Comparison of ENCODE assay signal across 15 cellular contexts in genomic region chr12:96327889-96328288, GRCh38.
DNase-seq lines count a peak whose midpoint lies in the region; ATAC-seq and TF ChIP-seq lines count a peak whose summit lies in the region.
"Had no signal": no experiment of that assay in that cellular context is flagged by ENCODE, and none has a peak within 500 bp of the region (broad histone marks: within the 10 kb centered on the region; RNA-seq: fewer than 3 reads in every experiment).

No MANE protein-coding gene starts in this region.

- no peak overlapping the region for H3K4me2 ChIP-seq in DND-41 (ENCODE audit: insufficient read depth, low read length)
- no peak overlapping the region for H3K4me2 ChIP-seq in GM23248 (ENCODE audit: unreplicated experiment)

- peaks cover 9% of the 10 kb centered on the region for H3K36me3 Mint-ChIP-seq in T-helper 17 cell (ENCODE audit: low read depth)

- H3K79me2 ChIP-seq in DND-41 (ENCODE audit: insufficient read depth, low read length): peaks cover 97% of the 10 kb centered on the region
- H3K79me2 ChIP-seq in GM23248 (ENCODE audit: insufficient read depth): peaks cover 100% of the 10 kb centered on the region

- intact Hi-C loops in upper lobe of right lung (cut with DNase I): no loop called here

- whole genome bisulfite sequencing in tibial nerve, 2 donors: 91 to 97% methylated on average over 3 of the region's 3 CpGs
- 95 to 98% methylated on average over 3 of the region's 3 CpGs for WGBS in GM23248 (ENCODE audit: low coverage in 1 of 2, low lambda C conversion rate in 2 of 2, missing lambda C conversion rate in 2 of 2), 2 experiments

- H3K4me3 Mint-ChIP-seq in T-helper 17 cell: no peak overlapping the region
- H3K4me3 Mint-ChIP-seq: activated T-cell treated with anti-CD3 and anti-CD28 coated beads, Interleukin-2, amount 50 U/mL, for 72 hours; neural crest cell; stimulated activated effector memory CD8-positive, alpha-beta T cell treated with anti-CD3 and anti-CD28 coated beads, Interleukin-12 subunit alpha, Interleukin-12 subunit beta, amount 100 ng/mL, for 72 hours had no signal

- H3K4me1 Mint-ChIP-seq in T-helper 17 cell: peaks cover 45% of the 10 kb centered on the region
- H3K4me1 Mint-ChIP-seq: neural crest cell had no signal

- H3K9me3 ChIP-seq in DND-41 (ENCODE audit: insufficient read depth, low read length, severe bottlenecking) (no peaks in the 10 kb centered on the region), T-helper 17 cell (ENCODE audit: control insufficient read depth, low read length, poor library complexity, severe bottlenecking) (no peaks in the 10 kb centered on the region), tibial nerve (no peaks in the 10 kb centered on the region), upper lobe of right lung (no peaks in the 10 kb centered on the region), GM23248 (ENCODE audit: low read depth) (no peaks in the 10 kb centered on the region)
- H3K9me3 ChIP-seq: HAP-1 had no signal

- peak overlapping the region; percentile 79 for H3K27ac ChIP-seq in DND-41 (ENCODE audit: low read length)
- H3K27ac ChIP-seq in tibial nerve: no peak overlapping the region
- no peak overlapping the region for H3K27ac ChIP-seq in upper lobe of right lung
- no peak overlapping the region for H3K27ac ChIP-seq in GM23248

- H3K36me3 ChIP-seq in DND-41 (ENCODE audit: insufficient read depth, low read length) (peaks cover 58% of the 10 kb centered on the region), tibial nerve (peaks cover 0 to 17% (median 0%) of the 10 kb centered on the region in 3 donors), upper lobe of right lung (peaks cover 25% of the 10 kb centered on the region), GM23248 (ENCODE audit: low read depth) (peaks cover 42% of the 10 kb centered on the region)

- TF ChIP-seq CTCF in DND-41 (IDR thresholded peaks at IDR 0.05; ENCODE audit: borderline replicate concordance, extremely low read depth, low read length, poor library complexity, severe bottlenecking): peak; percentile 18
- no peak for TF ChIP-seq CTCF in tibial nerve (IDR thresholded peaks at IDR 0.05)
- no peak for TF ChIP-seq CTCF in upper lobe of right lung (IDR thresholded peaks at IDR 0.05)

- H3K4me1 ChIP-seq in DND-41 (ENCODE audit: insufficient read depth, low read length): peaks cover 59% of the 10 kb centered on the region
- peaks cover 0 to 6% (median 0%) of the 10 kb centered on the region in 4 donors for H3K4me1 ChIP-seq in tibial nerve
- H3K4me1 ChIP-seq in upper lobe of right lung: no peaks in the 10 kb centered on the region
- no peaks in the 10 kb centered on the region for H3K4me1 ChIP-seq in GM23248 (ENCODE audit: insufficient read depth)
- H3K4me1 ChIP-seq: HAP-1 had no signal

- in situ Hi-C loops in GM23248 (cut with MboI): no loop called here

- H3K27me3 Mint-ChIP-seq in T-helper 17 cell: no peaks in the 10 kb centered on the region

- H3K27me3 ChIP-seq in DND-41 (ENCODE audit: insufficient read depth, low read length, poor library complexity) (no peaks in the 10 kb centered on the region), tibial nerve (no peaks in the 10 kb centered on the region), upper lobe of right lung (no peaks in the 10 kb centered on the region), GM23248 (replicated peaks; ENCODE audit: insufficient read depth) (no peaks in the 10 kb centered on the region)

- H3K9me2 ChIP-seq in GM23248 (ENCODE audit: insufficient read depth): no peaks in the 10 kb centered on the region

- no peak overlapping the region for H3K9ac ChIP-seq in DND-41 (ENCODE audit: low read depth, low read length)
- H3K9ac ChIP-seq in GM23248: no peak overlapping the region

- no peak for TF ChIP-seq EP300 in tibial nerve (IDR thresholded peaks at IDR 0.05)

- peak overlapping the region; percentile 14 for H3K27ac Mint-ChIP-seq in T-helper 17 cell

- no peaks in the 10 kb centered on the region for H4K20me1 ChIP-seq in DND-41 (ENCODE audit: insufficient read depth, low read length)
- peaks cover 12% of the 10 kb centered on the region for H4K20me1 ChIP-seq in GM23248 (ENCODE audit: insufficient read depth)

- ATAC-seq in DND-41 (ENCODE audit: insufficient read depth, low read depth) (no peak), GM19351 (IDR thresholded peaks at IDR 0.05; ENCODE audit: unreplicated experiment) (peak; percentile 40), HG02885 (IDR thresholded peaks at IDR 0.05; ENCODE audit: poor library complexity, unreplicated experiment) (peak; percentile 43), T-helper 17 cell (peak; percentile 50), upper lobe of right lung (no peak)

- no peak for TF ChIP-seq POLR2A in tibial nerve (IDR thresholded peaks at IDR 0.05)

- peaks cover 60% of the 10 kb centered on the region for H3F3A ChIP-seq in GM23248 (ENCODE audit: insufficient read depth)

- DNase-seq in DND-41: no peak
- no peak for DNase-seq in T-helper 17 cell
- no peak for DNase-seq in tibial nerve (ENCODE audit: low spot score in 2 of 2)
- no peak for DNase-seq in SHP77 (lab: John Stamatoyannopoulos, UW)
- no peak for DNase-seq in upper lobe of right lung
- DNase-seq in GM23248: no peak
- DNase-seq: activated T-cell treated with anti-CD3 and anti-CD28 coated beads, Interleukin-2, amount 50 U/mL, for 72 hours; central memory CD4-positive, alpha-beta T cell; kidney; NCI-H146 had no signal

- H3K4me3 ChIP-seq in DND-41 (ENCODE audit: low read depth in 1 of 2, low read length in 2 of 2) (no peak overlapping the region), tibial nerve (no peak overlapping the region), upper lobe of right lung (no peak overlapping the region), GM23248 (no peak overlapping the region)
- H3K4me3 ChIP-seq: HAP-1 had no signal

- H2AFZ ChIP-seq in DND-41 (ENCODE audit: low read depth, low read length): no peak overlapping the region
- H2AFZ ChIP-seq in GM23248: no peak overlapping the region

Comparison
In these comparisons a context has a peak if more than half of its experiments do, and no peak if none do; other contexts are left out.
1. ATAC-seq: peak in GM19351 (single experiment), HG02885 (single experiment) and T-helper 17 cell (single experiment); none in DND-41 (single experiment) and upper lobe of right lung (single experiment).